8 cellular contexts compared by ENCODE assay signal in genomic region chr19:19203012-19203856, GRCh38. TPM values are rescaled to one million over a fixed set of nuclear protein-coding genes. Genes with fewer than 3 reads are reported as not detected.
DNase-seq lines count a peak whose midpoint lies in the region; ATAC-seq and TF ChIP-seq lines count a peak whose summit lies in the region.

TSS of gene NR2C2AP (minus strand) at chr19:19203414. CDS start at chr19:19203060, 354 bp downstream.

- no peaks in the 10 kb centered on the region for H3K9me3 ChIP-seq in BE2C

- peak within 1 kb of the TSS; percentile 90 for H3K4me3 ChIP-seq in BE2C (ENCODE audit: low read depth, low read length)

- H3K4me1 ChIP-seq in BE2C = no peaks in the 10 kb centered on the region

- DNase-seq in BE2C (peak; percentile 93), HT1080 (ENCODE audit: low read depth) (peak; percentile 87), NOMO-1 treated with dmso at 0.1 percent for 144 hours (lab: John Stamatoyannopoulos, UW; ENCODE audit: unreplicated experiment) (peak; percentile 89), medulla oblongata (ENCODE audit: extremely low spot score) (peak; percentile 91)
- DNase-seq in activated CD8-positive, alpha-beta memory T cell treated with anti-CD3 and anti-CD28 coated beads for 4 hours (ENCODE audit: low read depth in 2 of 2) = peak; percentile 86 to 89
- peak; percentile 85 for DNase-seq in effector CD8-positive, alpha-beta T cell (lab: John Stamatoyannopoulos, UW)
- peak; percentile 89 to 95 (median 92) for DNase-seq in stimulated activated CD4-positive, alpha-beta T cell treated with anti-CD3 and anti-CD28 coated beads, TNF-alpha, amount 100 ng/mL, for 48 hours (ENCODE audit: low read depth in 3 of 3)

- TF ChIP-seq CTCF in BE2C (IDR thresholded peaks at IDR 0.05; ENCODE audit: low read depth, low read length) = no peak

- peaks cover 2% of the 10 kb centered on the region for H3K36me3 ChIP-seq in BE2C

- ATAC-seq in GM19372 (IDR thresholded peaks at IDR 0.05; ENCODE audit: low read depth, unreplicated experiment) = peak; percentile 86

- peaks cover 5% of the 10 kb centered on the region; the same call in 1 of the 2 replicates for H3K27me3 ChIP-seq in BE2C

RNA-seq across cellular contexts. Expression of gene NR2C2AP, which starts in this region (rescaled TPM):
- polyA plus RNA-seq in BE2C (2012; ENCODE audit: insufficient read depth, insufficient read length, low read depth) = 41.1 TPM
- total RNA-seq in HT1080 (2014; rRNA removed; shearing (Covaris generic)) = 25.4 and 27.3 TPM in 2 replicates
- 19.5 and 22.0 TPM in 2 replicates for polyA plus RNA-seq in HT1080 (2015; cell fraction: cytosol; rRNA removed)
- 25.8 and 29.7 TPM in 2 replicates for polyA plus RNA-seq in HT1080 (2015; cell fraction: nucleus; rRNA removed)

Comparison
In these comparisons a context has a peak if more than half of its experiments do, and no peak if none do; other contexts are left out.
1. Peak in every context shown above with its lines: DNase-seq, ATAC-seq and H3K4me3 ChIP-seq.